In genomic region chr4:152364383-152364782, GRCh38 we compare ENCODE assay signal across 1 cellular context.
TF ChIP-seq lines count a peak whose summit lies in the region.

No MANE protein-coding gene starts in this region.

TF ChIP-seq in IMR-90, 13 proteins besides CTCF, POLR2A, EP300 and RAD21 (continued from another document):
- TF ChIP-seq CEBPB (IDR thresholded peaks at IDR 0.05; ENCODE audit: low read depth, low read length) (no peak), BHLHE40 (IDR thresholded peaks at IDR 0.05; ENCODE audit: low read depth, low read length) (no peak)
TF ChIP-seq in IMR-90: peak in this region for 0.
